14 cellular contexts compared by ENCODE assay signal in the genomic region with DNA sequence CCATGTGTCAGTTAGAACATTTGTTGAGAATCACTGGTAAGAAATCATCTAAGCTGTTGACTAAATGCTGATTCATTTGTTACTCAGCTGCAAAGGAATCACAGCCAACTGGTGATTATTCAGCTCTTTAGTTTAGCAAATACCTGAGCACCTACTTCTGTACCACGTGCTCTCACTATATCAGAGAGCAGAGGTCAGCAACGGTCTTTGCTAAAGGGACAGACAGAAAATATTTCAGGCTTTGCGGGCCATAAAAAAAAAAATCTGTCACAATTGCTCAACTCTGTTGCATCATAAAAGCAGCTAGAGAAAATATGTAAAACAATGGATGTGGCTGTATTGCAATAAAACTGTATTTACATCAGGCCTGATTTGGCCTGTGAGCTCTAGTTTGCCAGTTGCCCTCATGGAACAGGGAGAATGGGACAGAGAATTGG.
DNase-seq lines count a peak whose midpoint lies in the region; ATAC-seq and TF ChIP-seq lines count a peak whose summit lies in the region.
"Had no signal": no experiment of that assay in that cellular context is flagged by ENCODE, and none has a peak within 500 bp of the region (broad histone marks: within the 10 kb centered on the region; RNA-seq: fewer than 3 reads in every experiment).

No MANE protein-coding gene starts in this region.

- ATAC-seq in IMR-90 (ENCODE audit: low read depth) (peak; percentile 55), left colon (peak; percentile 82)
- ATAC-seq: WTC11 had no signal

- no peaks in the 10 kb centered on the region for H3K79me1 ChIP-seq in IMR-90 (ENCODE audit: low read depth in 1 of 2, low read length in 2 of 2)

- H2BK5ac ChIP-seq in IMR-90 (ENCODE audit: low read depth, low read length, poor library complexity, severe bottlenecking): peak overlapping the region; percentile 78

- H3K4me2 ChIP-seq in IMR-90 (ENCODE audit: low read depth, low read length): no peak overlapping the region; the same call in 1 of the 2 replicates
- H3K4me2 ChIP-seq: BLaER1 had no signal

- no peak overlapping the region for H3K27ac Mint-ChIP-seq in activated naive CD4-positive, alpha-beta T cell treated with anti-CD3 and anti-CD28 coated beads for 36 hours
- H3K27ac Mint-ChIP-seq: WTC11 had no signal

- peak overlapping the region; percentile 65; the same call in 1 of the 2 replicates for H3K14ac ChIP-seq in IMR-90 (replicated peaks; ENCODE audit: low read depth, low read length)

- peak overlapping the region; percentile 96 for H2BK20ac ChIP-seq in IMR-90 (ENCODE audit: low read depth, low read length)

- H3K4me3 Mint-ChIP-seq in activated naive CD4-positive, alpha-beta T cell treated with anti-CD3 and anti-CD28 coated beads for 36 hours: no peak overlapping the region
- H3K4me3 Mint-ChIP-seq: WTC11 had no signal

- peak overlapping the region; percentile 76 for H3K56ac ChIP-seq in IMR-90 (ENCODE audit: extremely low read depth, insufficient read depth, low read length)

- no peaks in the 10 kb centered on the region for H4K20me1 ChIP-seq in IMR-90 (ENCODE audit: insufficient read depth, low read length)
- H4K20me1 ChIP-seq: BLaER1 had no signal

- DNase-seq in AG09309 (ENCODE audit: low read depth): peak; percentile 72
- peak; percentile 87 for DNase-seq in IMR-90
- DNase-seq in amniotic epithelial cell (ENCODE audit: low read depth): peak; percentile 86
- peak in 1 of 2 donors; percentile 42 for DNase-seq in left colon
- DNase-seq in activated naive CD4-positive, alpha-beta T cell treated with anti-CD3 and anti-CD28 coated beads for 36 hours: no peak
- no peak for DNase-seq in NCI-H187 treated with DMSO at 0.1 percent for 48 hours (lab: John Stamatoyannopoulos, UW)
- no peak for DNase-seq in uterus
- DNase-seq in inferior parietal cortex (ENCODE audit: extremely low spot score): no peak
- DNase-seq: activated effector memory CD4-positive, alpha-beta T cell treated with Interleukin-2 at 50 U/mL for 16 hours; NCI-H2029 treated with DMSO at 0.1 percent for 48 hours; RPMI8226 had no signal

- H3K27me3 ChIP-seq in IMR-90 (ENCODE audit: control insufficient read depth, insufficient read depth, low read length) (no peaks in the 10 kb centered on the region), uterus (no peaks in the 10 kb centered on the region)
- H3K27me3 ChIP-seq: BLaER1 had no signal

- peak overlapping the region; percentile 83 for H3K4ac ChIP-seq in IMR-90 (ENCODE audit: low read depth, low read length)

- no peaks in the 10 kb centered on the region for H3K36me3 ChIP-seq in IMR-90 (ENCODE audit: control insufficient read depth, insufficient read depth, low read length)
- no peaks in the 10 kb centered on the region for H3K36me3 ChIP-seq in uterus
- H3K36me3 ChIP-seq: BLaER1 had no signal

- H3K9me1 ChIP-seq in IMR-90 (ENCODE audit: insufficient read depth, low read length): no peaks in the 10 kb centered on the region; the same call in 1 of the 2 replicates

- no peaks in the 10 kb centered on the region for H3K4me1 Mint-ChIP-seq in activated naive CD4-positive, alpha-beta T cell treated with anti-CD3 and anti-CD28 coated beads for 36 hours (ENCODE audit: low read depth)
- H3K4me1 Mint-ChIP-seq: WTC11 had no signal

- TF ChIP-seq RAD21 in IMR-90 (IDR thresholded peaks at IDR 0.05; ENCODE audit: low read length): no peak

- peaks cover 7% of the 10 kb centered on the region for H3K4me1 ChIP-seq in IMR-90 (ENCODE audit: control insufficient read depth, insufficient read depth, low read length)
- no peaks in the 10 kb centered on the region for H3K4me1 ChIP-seq in uterus
- H3K4me1 ChIP-seq: BLaER1 had no signal

- peak overlapping the region; percentile 64; the same call in 1 of the 3 replicates for H2BK15ac ChIP-seq in IMR-90 (ENCODE audit: low read depth, low read length)

- TF ChIP-seq CTCF in AG09309 (IDR thresholded peaks at IDR 0.05; ENCODE audit: control insufficient read depth, insufficient read depth, low read depth, low read length, missing control alignments): no peak
- no peak for TF ChIP-seq CTCF in IMR-90 (conservative IDR thresholded peaks at IDR 0.05; ENCODE audit: low read depth, low read length)
- no peak for TF ChIP-seq CTCF in uterus (IDR thresholded peaks at IDR 0.05)

- intact Hi-C loops in IMR-90 (cut with micrococcal nuclease) (no loop called here), left colon (cut with DNase I, micrococcal nuclease) (no loop called here), uterus (cut with DNase I; ENCODE audit: low total_unique reads) (no loop called here)
- intact Hi-C loops in activated naive CD4-positive, alpha-beta T cell treated with anti-CD3 and anti-CD28 coated beads for 36 hours (cut with micrococcal nuclease): no loop called here

- H4K5ac ChIP-seq in IMR-90 (ENCODE audit: low read depth, low read length): peak overlapping the region; percentile 5; the same call in 1 of the 2 replicates

- H3K27ac ChIP-seq in IMR-90 (ENCODE audit: insufficient read depth, low read length) (peak overlapping the region; percentile 75; the same call in 1 of the 2 replicates), uterus (no peak overlapping the region)
- H3K27ac ChIP-seq: BLaER1, coronary artery had no signal

- H4K8ac ChIP-seq in IMR-90 (ENCODE audit: low read depth in 2 of 2, low read length in 2 of 2): peak overlapping the region; percentile 47 to 80

- H3K9me3 ChIP-seq in IMR-90 (ENCODE audit: control insufficient read depth, insufficient read depth, low read length) (no peaks in the 10 kb centered on the region), uterus (no peaks in the 10 kb centered on the region)
- H3K9me3 ChIP-seq: BLaER1 had no signal

- POLR2A ChIA-PET in IMR-90 (lab: Charles Lee; ENCODE audit: unreplicated experiment): interaction anchor here (0.7 kb wide), 1 partner anchor 34 kb away, joined by 4 read pairs; no protein-coding TSS in a partner anchor

- H3K18ac ChIP-seq in IMR-90 (ENCODE audit: low read depth, low read length): peak overlapping the region; percentile 75; the same call in 1 of the 2 replicates

- dilution Hi-C loops in IMR-90 (cut with HindIII; ENCODE audit: low sequenced_read_pairs, unreplicated experiment): no loop called here

- no peak overlapping the region for H3K9ac ChIP-seq in IMR-90 (ENCODE audit: low read depth, low read length)
- H3K9ac ChIP-seq: BLaER1 had no signal

- no TSS peak for BruUV-seq in IMR-90 (replicated peaks; lab: Mats Ljungman, UMichigan)

- peak overlapping the region; percentile 85 for H4K91ac ChIP-seq in IMR-90 (ENCODE audit: insufficient read depth, low read depth, low read length)

- H2AFZ ChIP-seq in IMR-90 (replicated peaks; ENCODE audit: low read length, poor library complexity): no peak overlapping the region

- H2AK9ac ChIP-seq in IMR-90 (replicated peaks; ENCODE audit: low read depth, low read length, poor library complexity): no peak overlapping the region

- peak overlapping the region; percentile 89 for H2BK120ac ChIP-seq in IMR-90 (ENCODE audit: low read depth, low read length)

- TF ChIP-seq POLR2A in IMR-90 (IDR thresholded peaks at IDR 0.05; ENCODE audit: low read depth, low read length) (no peak), uterus (IDR thresholded peaks at IDR 0.05) (no peak)

- H3K9me3 Mint-ChIP-seq in activated naive CD4-positive, alpha-beta T cell treated with anti-CD3 and anti-CD28 coated beads for 36 hours: peaks cover 3% of the 10 kb centered on the region

- H3K4me3 ChIP-seq in AG09309 (ENCODE audit: control insufficient read depth, low read depth, low read length) (no peak overlapping the region), IMR-90 (ENCODE audit: insufficient read depth, low read depth, low read length) (no peak overlapping the region), uterus (no peak overlapping the region)
- H3K4me3 ChIP-seq: BLaER1, coronary artery had no signal

- in situ Hi-C loops in IMR-90 (cut with MboI; ENCODE audit: low sequenced_read_pairs): no loop called here

- no peaks in the 10 kb centered on the region for H3K27me3 Mint-ChIP-seq in activated naive CD4-positive, alpha-beta T cell treated with anti-CD3 and anti-CD28 coated beads for 36 hours (ENCODE audit: low read depth)

- no CpG with 5 or more reads among the region's 3 CpGs for WGBS in IMR-90 (ENCODE audit: extremely low coverage in 2 of 2, insufficient read length in 1 of 2), 2 experiments

- H3K23ac ChIP-seq in IMR-90 (ENCODE audit: low read depth, low read length): peak overlapping the region; percentile 66; the same call in 1 of the 2 replicates

- peak overlapping the region; percentile 79 for H2AK5ac ChIP-seq in IMR-90 (ENCODE audit: low read depth, low read length)

- CTCF ChIA-PET in IMR-90 (lab: Yijun Ruan, JAX): interaction anchor here (0.6 to 1.6 kb wide), 4 partner anchors 9 to 337 kb away, joined by 4 to 6 read pairs (median 4); no protein-coding TSS in a partner anchor
- CTCF ChIA-PET in activated naive CD4-positive, alpha-beta T cell treated with anti-CD3 and anti-CD28 coated beads for 36 hours (lab: Charles Lee): interaction anchor here (0.6 kb wide), 1 partner anchor 16 kb away, joined by 4 read pairs; no protein-coding TSS in a partner anchor

- H3K36me3 Mint-ChIP-seq in activated naive CD4-positive, alpha-beta T cell treated with anti-CD3 and anti-CD28 coated beads for 36 hours (ENCODE audit: low read depth): no peaks in the 10 kb centered on the region
- H3K36me3 Mint-ChIP-seq: WTC11 had no signal

TF ChIP-seq in IMR-90, 13 proteins besides CTCF, POLR2A, EP300 and RAD21 (continues in another document):
- TF ChIP-seq BHLHE40 (IDR thresholded peaks at IDR 0.05; ENCODE audit: low read depth, low read length) (0 out of 2 replicates have a peak, but pooled peaks have one; percentile 33), CEBPB (IDR thresholded peaks at IDR 0.05; ENCODE audit: low read depth, low read length) (peak; percentile 95), FOS (IDR thresholded peaks at IDR 0.05; ENCODE audit: low read depth, low read length) (peak; percentile 45), MAFK (IDR thresholded peaks at IDR 0.05; ENCODE audit: low read depth, low read length) (peak; percentile 73), MXI1 (IDR thresholded peaks at IDR 0.05; ENCODE audit: borderline replicate concordance, low read depth, low read length) (no peak), NFE2L2 (IDR thresholded peaks at IDR 0.05; ENCODE audit: low read depth, low read length) (0 out of 2 replicates have a peak, but pooled peaks have one; percentile 39), CHD1 (IDR thresholded peaks at IDR 0.05; ENCODE audit: low read depth, low read length) (no peak)
- TF ChIP-seq, protein P1, sequence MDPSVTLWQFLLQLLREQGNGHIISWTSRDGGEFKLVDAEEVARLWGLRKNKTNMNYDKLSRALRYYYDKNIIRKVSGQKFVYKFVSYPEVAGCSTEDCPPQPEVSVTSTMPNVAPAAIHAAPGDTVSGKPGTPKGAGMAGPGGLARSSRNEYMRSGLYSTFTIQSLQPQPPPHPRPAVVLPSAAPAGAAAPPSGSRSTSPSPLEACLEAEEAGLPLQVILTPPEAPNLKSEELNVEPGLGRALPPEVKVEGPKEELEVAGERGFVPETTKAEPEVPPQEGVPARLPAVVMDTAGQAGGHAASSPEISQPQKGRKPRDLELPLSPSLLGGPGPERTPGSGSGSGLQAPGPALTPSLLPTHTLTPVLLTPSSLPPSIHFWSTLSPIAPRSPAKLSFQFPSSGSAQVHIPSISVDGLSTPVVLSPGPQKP (IDR thresholded peaks at IDR 0.05; ENCODE audit: borderline replicate concordance, low read depth, low read length): no peak

Comparison
In these comparisons a context has a peak if more than half of its experiments do, and no peak if none do; other contexts are left out.
1. DNase-seq: peak in AG09309 (single experiment), IMR-90 (single experiment) and amniotic epithelial cell (single experiment); none in activated naive CD4-positive, alpha-beta T cell treated with anti-CD3 and anti-CD28 coated beads for 36 hours (single experiment), NCI-H187 treated with DMSO at 0.1 percent for 48 hours (single experiment), uterus (0 of 2) and inferior parietal cortex (single experiment).